ENCODE assay signal across 30 cellular contexts in the genomic region with DNA sequence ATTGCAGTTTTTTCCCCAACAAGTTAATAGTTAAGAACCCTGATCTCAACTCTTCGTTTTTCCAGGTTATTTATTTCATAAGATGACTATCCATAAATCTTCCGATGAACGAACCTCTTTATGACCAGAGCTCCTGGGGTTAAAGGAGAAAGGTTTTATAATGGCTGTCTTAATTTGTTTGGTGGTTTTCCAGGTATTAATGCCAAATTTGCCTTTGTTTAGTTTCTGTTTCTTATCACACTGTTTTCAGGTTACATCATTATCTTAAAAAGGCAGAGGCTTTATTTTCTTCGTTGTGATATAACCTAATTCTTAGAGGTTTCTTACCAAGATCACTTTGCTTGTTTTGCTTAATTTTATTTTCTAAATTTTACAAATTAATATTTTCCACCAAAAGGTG.
"Had no signal": no experiment of that assay in that cellular context is flagged by ENCODE, and none has a peak within 500 bp of the region (broad histone marks: within the 10 kb centered on the region; RNA-seq: fewer than 3 reads in every experiment).

No MANE protein-coding gene starts in this region.

- H3K27ac ChIP-seq: ascending aorta, breast epithelium, PC-9, SJSA1 had no signal

- H3K9ac ChIP-seq: SK-N-SH had no signal

- H3K27me3 ChIP-seq: ascending aorta, breast epithelium, SJSA1 had no signal

- H3K36me3 Mint-ChIP-seq: WTC11 had no signal

- H3K4me3 ChIP-seq: ascending aorta, breast epithelium, PC-9, SJSA1 had no signal

- H3K9me3 Mint-ChIP-seq: activated CD4-positive, alpha-beta T cell treated with anti-CD3 and anti-CD28 coated beads, Interleukin-2, amount 10 ng/mL, durations not matched to agents 7 days and 5 days; activated naive CD8-positive, alpha-beta T cell treated with anti-CD3 and anti-CD28 coated beads, Interleukin-2, amount 10 ng/mL, durations not matched to agents 7 days and 5 days; activated T-cell treated with anti-CD3 and anti-CD28 coated beads, Interleukin-2, amount 50 U/mL, for 24 hours; activated T-helper 2 cell treated with anti-CD3 and anti-CD28 coated beads, Interferon-gamma antibody, Interleukin-2, Interleukin-4, amounts not matched to agents 10 μg/mL and 5 μg/mL and 100 μg/mL, durations not matched to agents 14 hours and 24 hours and 36 hours; T-helper 1 cell treated with Interleukin-12 subunit alpha and Interleukin-12 subunit beta and Interleukin-4 antibody, amounts not matched to agents 30 μg/mL and 1 μg/mL, for 36 hours; T-helper 2 cell treated with Interferon-gamma antibody and Interleukin-4, amounts not matched to agents 5 μg/mL and 100 μg/mL, for 36 hours; WTC11 had no signal

- H3K27me3 Mint-ChIP-seq: activated CD4-positive, alpha-beta T cell treated with anti-CD3 and anti-CD28 coated beads for 36 hours; activated CD4-positive, alpha-beta T cell treated with anti-CD3 and anti-CD28 coated beads, Interleukin-2, amount 10 ng/mL, durations not matched to agents 7 days and 5 days; activated naive CD4-positive, alpha-beta T cell treated with anti-CD3 and anti-CD28 coated beads, Interleukin-2, amount 50 U/mL, for 24 hours; activated naive CD8-positive, alpha-beta T cell treated with anti-CD3 and anti-CD28 coated beads, Interleukin-2, amount 10 ng/mL, durations not matched to agents 7 days and 5 days; activated T-cell treated with anti-CD3 and anti-CD28 coated beads, Interleukin-2, amount 50 U/mL, for 24 hours had no signal

- ATAC-seq: activated CD4-positive, alpha-beta T cell treated with anti-CD3 and anti-CD28 coated beads for 36 hours; activated CD4-positive, CD25-positive, alpha-beta regulatory T cell treated with anti-CD3 and anti-CD28 coated beads, Interleukin-2, amount 50 U/mL, for 24 hours; activated CD8-positive, alpha-beta T cell treated with anti-CD3 and anti-CD28 coated beads, Interleukin-2, amount 10 ng/mL, durations not matched to agents 7 days and 5 days; WTC11 had no signal

- H3K9me3 ChIP-seq: ascending aorta, breast epithelium, SJSA1, SK-N-SH had no signal

- H2AFZ ChIP-seq: PC-9 had no signal

- H3K36me3 ChIP-seq: ascending aorta, breast epithelium had no signal

- H3K4me3 Mint-ChIP-seq: activated CD4-positive, alpha-beta T cell treated with anti-CD3 and anti-CD28 coated beads for 36 hours; activated CD4-positive, alpha-beta T cell treated with anti-CD3 and anti-CD28 coated beads, Interleukin-2, amount 10 ng/mL, durations not matched to agents 7 days and 5 days; activated CD8-positive, alpha-beta T cell treated with anti-CD3 and anti-CD28 coated beads, Interleukin-2, amount 10 ng/mL, durations not matched to agents 7 days and 5 days; activated naive CD4-positive, alpha-beta T cell treated with anti-CD3 and anti-CD28 coated beads, Interleukin-2, amount 50 U/mL, for 24 hours; activated naive CD8-positive, alpha-beta T cell treated with anti-CD3 and anti-CD28 coated beads, Interleukin-2, amount 10 ng/mL, durations not matched to agents 7 days and 5 days; activated T-cell treated with anti-CD3 and anti-CD28 coated beads, Interleukin-2, amount 50 U/mL, for 24 hours; T-helper 1 cell treated with Interleukin-12 subunit alpha and Interleukin-12 subunit beta and Interleukin-4 antibody, amounts not matched to agents 30 μg/mL and 1 μg/mL, for 36 hours; T-helper 2 cell treated with Interferon-gamma antibody and Interleukin-4, amounts not matched to agents 5 μg/mL and 100 μg/mL, for 36 hours; WTC11 had no signal

- H3K27ac Mint-ChIP-seq: activated CD4-positive, alpha-beta T cell treated with anti-CD3 and anti-CD28 coated beads for 36 hours; activated CD4-positive, alpha-beta T cell treated with anti-CD3 and anti-CD28 coated beads, Interleukin-2, amount 10 ng/mL, durations not matched to agents 7 days and 5 days; activated CD8-positive, alpha-beta T cell treated with anti-CD3 and anti-CD28 coated beads, Interleukin-2, amount 10 ng/mL, durations not matched to agents 7 days and 5 days; activated naive CD8-positive, alpha-beta T cell treated with anti-CD3 and anti-CD28 coated beads, Interleukin-2, amount 10 ng/mL, durations not matched to agents 7 days and 5 days; activated T-cell treated with anti-CD3 and anti-CD28 coated beads, Interleukin-2, amount 50 U/mL, for 24 hours; activated T-helper 2 cell treated with anti-CD3 and anti-CD28 coated beads, Interferon-gamma antibody, Interleukin-2, Interleukin-4, amounts not matched to agents 10 μg/mL and 5 μg/mL and 100 μg/mL, durations not matched to agents 14 hours and 24 hours and 36 hours; T-helper 1 cell treated with Interleukin-12 subunit alpha and Interleukin-12 subunit beta and Interleukin-4 antibody, amounts not matched to agents 30 μg/mL and 1 μg/mL, for 36 hours; T-helper 2 cell treated with Interferon-gamma antibody and Interleukin-4, amounts not matched to agents 5 μg/mL and 100 μg/mL, for 36 hours; WTC11 had no signal

- H3K9me2 ChIP-seq: SK-N-SH had no signal

- DNase-seq: activated CD4-positive, alpha-beta T cell treated with anti-CD3 and anti-CD28 coated beads for 36 hours; activated CD4-positive, alpha-beta T cell treated with anti-CD3 and anti-CD28 coated beads, Interleukin-2, amount 10 ng/mL, durations not matched to agents 7 days and 5 days; activated CD4-positive, alpha-beta T cell treated with anti-CD3 and anti-CD28 coated beads, Interleukin-2, amount 50 U/mL, for 48 hours; activated CD8-positive, alpha-beta T cell treated with anti-CD3 and anti-CD28 coated beads, Interleukin-2, amount 10 ng/mL, durations not matched to agents 7 days and 5 days; activated gamma-delta T cell; activated naive CD4-positive, alpha-beta T cell treated with Interleukin-2 at 50 U/mL for 16 hours; activated naive CD8-positive, alpha-beta T cell treated with anti-CD3 and anti-CD28 coated beads, Interleukin-2, amount 10 ng/mL, durations not matched to agents 7 days and 5 days; activated T-cell treated with anti-CD3 and anti-CD28 coated beads, Interleukin-2, amount 50 U/mL, for 24 hours; amygdala; MM.1S; MV-4-11; NCI-H1092; NCI-H1436 treated with DMSO at 0.1 percent for 48 hours; NCI-H1694 treated with DMSO at 0.1 percent for 48 hours; NCI-H2029; NCI-H345; NCI-H524 treated with DMSO at 0.1 percent for 48 hours; NK-92 treated with Interleukin-12 subunit alpha and Interleukin-12 subunit beta, amount 100 ng/mL, for 24 hours; PC-9; Right ventricle myocardium superior; SK-N-SH had no signal

- H3K4me1 ChIP-seq: breast epithelium had no signal

- H3K4me2 ChIP-seq: PC-9, SK-N-SH had no signal
